ENCODE assay signal across 24 cellular contexts in the genomic region with DNA sequence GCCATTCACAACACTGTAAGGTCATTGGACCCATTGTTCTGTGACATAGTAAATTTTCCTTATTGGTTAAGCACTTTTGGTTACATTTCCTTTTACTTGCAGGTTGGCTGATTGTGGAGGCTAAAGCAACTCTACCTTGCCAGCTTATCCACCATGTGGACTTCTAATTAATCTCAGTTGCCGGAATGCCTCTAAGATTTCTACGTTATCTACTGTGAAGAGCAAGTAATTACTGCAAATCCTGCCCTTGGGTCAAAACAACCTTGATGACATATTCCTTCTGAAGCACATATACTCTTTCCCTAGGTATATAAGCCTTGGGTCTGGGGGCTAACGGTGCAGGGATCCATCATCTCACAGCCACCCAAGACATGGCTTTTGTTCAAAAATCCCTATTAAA. TPM values are rescaled to one million over a fixed set of nuclear protein-coding genes. Genes with fewer than 3 reads are reported as not detected.
"Had no signal": no experiment of that assay in that cellular context is flagged by ENCODE, and none has a peak within 500 bp of the region (broad histone marks: within the 10 kb centered on the region; RNA-seq: fewer than 3 reads in every experiment).

No MANE protein-coding gene starts in this region.

- H3K36me3 Mint-ChIP-seq: WTC11 had no signal

- H3K27me3 Mint-ChIP-seq: activated CD4-positive, alpha-beta memory T cell treated with anti-CD3 and anti-CD28 coated beads for 36 hours; activated naive CD8-positive, alpha-beta T cell treated with anti-CD3 and anti-CD28 coated beads, Interleukin-2, amount 10 ng/mL, durations not matched to agents 7 days and 5 days; T-helper 17 cell had no signal

- ATAC-seq: T-helper 17 cell, WTC11 had no signal

- H3K4me3 Mint-ChIP-seq: activated CD4-positive, alpha-beta memory T cell treated with anti-CD3 and anti-CD28 coated beads for 36 hours; activated CD4-positive, alpha-beta T cell treated with anti-CD3 and anti-CD28 coated beads, Interleukin-2, amount 10 ng/mL, durations not matched to agents 7 days and 5 days; activated naive CD8-positive, alpha-beta T cell treated with anti-CD3 and anti-CD28 coated beads, Interleukin-2, amount 10 ng/mL, durations not matched to agents 7 days and 5 days; T-helper 17 cell; WTC11 had no signal

- H3K27ac Mint-ChIP-seq: activated CD4-positive, alpha-beta memory T cell treated with anti-CD3 and anti-CD28 coated beads for 36 hours; T-helper 17 cell; WTC11 had no signal

- DNase-seq: activated CD4-positive, alpha-beta memory T cell treated with anti-CD3 and anti-CD28 coated beads for 36 hours; activated CD4-positive, alpha-beta T cell treated with anti-CD3 and anti-CD28 coated beads, Interleukin-2, amount 10 ng/mL, durations not matched to agents 7 days and 5 days; activated CD4-positive, CD25-positive, alpha-beta regulatory T cell treated with anti-CD3 and anti-CD28 coated beads, Interleukin-2, amount 50 U/mL, for 72 hours; activated CD8-positive, alpha-beta memory T cell treated with anti-CD3 and anti-CD28 coated beads, Interleukin-2, amount 50 U/mL, for 48 hours; activated naive CD4-positive, alpha-beta T cell treated with anti-CD3 and anti-CD28 coated beads, Interleukin-2, amount 50 U/mL, for 16 hours; activated naive CD8-positive, alpha-beta T cell treated with anti-CD3 and anti-CD28 coated beads, Interleukin-2, amount 10 ng/mL, durations not matched to agents 7 days and 5 days; activated T-cell treated with anti-CD3 and anti-CD28 coated beads, Interleukin-2, amount 50 U/mL, for 1 hour; adrenal gland; anterior cingulate cortex; MV-4-11; NCI-H1092 treated with DMSO at 0.1 percent for 48 hours; NCI-H1417 treated with DMSO at 0.1 percent for 48 hours; NCI-H1694; NCI-H2029; NCI-H2107; NCI-H2171 treated with DMSO at 0.1 percent for 48 hours; NCI-H226; NCI-H526; NCI-H82; SIG-M5; T-helper 17 cell; T-helper 9 cell had no signal

- H3K9me3 Mint-ChIP-seq: activated CD4-positive, alpha-beta memory T cell treated with anti-CD3 and anti-CD28 coated beads for 36 hours; activated CD4-positive, alpha-beta T cell treated with anti-CD3 and anti-CD28 coated beads, Interleukin-2, amount 10 ng/mL, durations not matched to agents 7 days and 5 days; activated naive CD8-positive, alpha-beta T cell treated with anti-CD3 and anti-CD28 coated beads, Interleukin-2, amount 10 ng/mL, durations not matched to agents 7 days and 5 days; WTC11 had no signal

RNA-seq across cellular contexts. Expression of gene MORN3, which starts 19.5 kb away (rescaled TPM):
- total RNA-seq: RPMI7951 had no signal
